Comparison of ENCODE assay signal across 9 cellular contexts in the genomic region with DNA sequence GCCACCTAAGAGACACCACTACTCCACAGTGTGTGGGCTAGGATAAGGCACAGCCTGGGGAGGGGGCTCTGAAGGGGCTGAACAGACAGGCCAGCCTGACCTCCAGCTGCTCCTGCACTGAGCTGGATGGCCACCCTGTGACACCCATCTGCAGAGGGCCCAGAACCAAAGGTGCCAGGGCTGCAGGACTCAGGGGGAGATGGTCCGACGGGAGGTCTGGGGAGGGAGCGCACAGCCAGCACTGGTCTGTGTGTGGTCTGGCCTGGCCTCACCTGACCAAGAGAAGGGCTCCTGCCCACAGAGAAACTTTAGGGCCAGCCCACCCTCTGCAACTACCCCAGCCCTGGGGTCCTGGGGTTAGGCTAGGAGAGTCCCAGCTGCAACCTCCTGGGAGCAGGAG. TPM values are rescaled to one million over a fixed set of nuclear protein-coding genes. Genes with fewer than 3 reads are reported as not detected.
DNase-seq lines count a peak whose midpoint lies in the region; ATAC-seq and TF ChIP-seq lines count a peak whose summit lies in the region.
"Had no signal": no experiment of that assay in that cellular context is flagged by ENCODE, and none has a peak within 500 bp of the region (broad histone marks: within the 10 kb centered on the region; RNA-seq: fewer than 3 reads in every experiment).

No MANE protein-coding gene starts in this region.

- H2BK20ac ChIP-seq in H9 (ENCODE audit: low read depth, low read length, poor library complexity, severe bottlenecking): no peak overlapping the region

- H3K18ac ChIP-seq in H9 (ENCODE audit: insufficient read length, low read depth, low read length): no peak overlapping the region

- ATAC-seq in RWPE2 (ENCODE audit: low read depth) (no peak), HG03521 (IDR thresholded peaks at IDR 0.05; ENCODE audit: unreplicated experiment) (no peak)

- no peak overlapping the region for H4K5ac ChIP-seq in H9 (ENCODE audit: insufficient read length, low read depth, low read length)

- no peak overlapping the region for H4K91ac ChIP-seq in H9 (ENCODE audit: insufficient read length, low read depth, low read length)

- H4K20me1 ChIP-seq in H9 (ENCODE audit: control insufficient read depth, insufficient read depth, insufficient read length): no peaks in the 10 kb centered on the region

- H3K27ac Mint-ChIP-seq in H9: no peak overlapping the region

- H3K4me3 ChIP-seq in RWPE2 (ENCODE audit: severe bottlenecking): no peak overlapping the region
- peak overlapping the region; percentile 53 for H3K4me3 ChIP-seq in fibroblast of the aortic adventitia (ENCODE audit: low read depth, low read length)

- H3K27me3 ChIP-seq in H9 (ENCODE audit: insufficient read depth, low read length) (no peaks in the 10 kb centered on the region), RWPE2 (ENCODE audit: insufficient read depth, poor library complexity, severe bottlenecking) (no peaks in the 10 kb centered on the region)

- no peaks in the 10 kb centered on the region for H3K9me3 Mint-ChIP-seq in H9

- H3K79me1 ChIP-seq in H9 (ENCODE audit: insufficient read depth, low read depth, low read length, poor library complexity, severe bottlenecking): no peaks in the 10 kb centered on the region

- H2AFZ ChIP-seq in H9 (ENCODE audit: low read length): no peak overlapping the region

- DNase-seq in H9 (no peak), RWPE2 (ENCODE audit: low spot score) (no peak), fibroblast of the aortic adventitia (ENCODE audit: low read depth) (no peak), retina (peak; percentile 24), DMS 273 (lab: John Stamatoyannopoulos, UW; ENCODE audit: unreplicated experiment) (no peak), cortex of kidney (lab: John Stamatoyannopoulos, UW) (no peak), GOT3 (lab: John Stamatoyannopoulos, UW) (no peak)
- DNase-seq: activated effector memory CD4-positive, alpha-beta T cell treated with anti-CD3 and anti-CD28 coated beads, Interleukin-2, amount 50 U/mL, for 16 hours had no signal

- peaks cover 13 to 26% (median 24%) of the 10 kb centered on the region in 3 experiments; a peak in 6 of 7 replicates for H3K36me3 Mint-ChIP-seq in H9 (ENCODE audit: insufficient read depth in 1 of 3, low read depth in 3 of 3)

- H3K23me2 ChIP-seq in H9 (ENCODE audit: insufficient read length, low read depth, low read length, poor library complexity, severe bottlenecking): peaks cover 3% of the 10 kb centered on the region

- no peak overlapping the region for H2BK15ac ChIP-seq in H9 (ENCODE audit: low read depth, low read length)

- H3K4me2 ChIP-seq in H9 (ENCODE audit: insufficient read depth, insufficient read length, low read length): no peak overlapping the region

- no peaks in the 10 kb centered on the region for H3K9me3 ChIP-seq in H9 (ENCODE audit: control insufficient read depth, low read depth, low read length)
- no peaks in the 10 kb centered on the region for H3K9me3 ChIP-seq in RWPE2 (ENCODE audit: severe bottlenecking)

- H3K4me1 Mint-ChIP-seq in H9: peaks cover 17 to 18% of the 10 kb centered on the region in 2 experiments

- H3K23ac ChIP-seq in H9 (ENCODE audit: insufficient read length, low read depth, low read length): no peak overlapping the region

- H3K4me1 ChIP-seq in H9 (ENCODE audit: insufficient read depth, low read length): no peaks in the 10 kb centered on the region
- no peaks in the 10 kb centered on the region for H3K4me1 ChIP-seq in RWPE2 (ENCODE audit: insufficient read depth, poor library complexity, severe bottlenecking)

- TF ChIP-seq CTCF in H9 (conservative IDR thresholded peaks at IDR 0.05): no peak
- no peak for TF ChIP-seq CTCF in RWPE2 (IDR thresholded peaks at IDR 0.05; ENCODE audit: poor library complexity, severe bottlenecking)
- TF ChIP-seq CTCF in fibroblast of the aortic adventitia (IDR thresholded peaks at IDR 0.05; ENCODE audit: insufficient read depth, low read length): no peak

- WGBS in H9 (ENCODE audit: extremely low coverage, insufficient read length, low lambda C conversion rate): no CpG with 5 or more reads among the region's 3 CpGs

- peak overlapping the region; percentile 77 to 83 for H3K4me3 Mint-ChIP-seq in H9

- H2BK120ac ChIP-seq in H9 (ENCODE audit: low read depth, low read length, poor library complexity, severe bottlenecking): no peak overlapping the region

- H3K36me3 ChIP-seq in RWPE2 (ENCODE audit: low read depth): peaks cover 24% of the 10 kb centered on the region

- H3K56ac ChIP-seq in H9 (ENCODE audit: insufficient read length, low read depth, low read length): no peak overlapping the region

- no peak overlapping the region for H3K4ac ChIP-seq in H9 (ENCODE audit: low read depth, low read length)

- H2BK5ac ChIP-seq in H9 (ENCODE audit: insufficient read length, low read length): no peak overlapping the region

- no peak overlapping the region for H2BK12ac ChIP-seq in H9 (ENCODE audit: insufficient read length, low read depth, low read length)

- H3K9ac ChIP-seq in H9 (ENCODE audit: extremely low read depth, insufficient read length, low read length): no peak overlapping the region

- no peak overlapping the region for H4K8ac ChIP-seq in H9 (replicated peaks; ENCODE audit: insufficient read length, low read depth, low read length)

- no peaks in the 10 kb centered on the region for H3K79me2 ChIP-seq in H9 (ENCODE audit: insufficient read depth, low read length)

- H3K14ac ChIP-seq in H9 (ENCODE audit: insufficient read depth, low read length): no peak overlapping the region

- H3K27ac ChIP-seq in H9 (ENCODE audit: insufficient read length, low read depth, low read length) (no peak overlapping the region), RWPE2 (ENCODE audit: poor library complexity, severe bottlenecking) (peak overlapping the region; percentile 74)

- peaks cover 7% of the 10 kb centered on the region for H3K27me3 Mint-ChIP-seq in H9 (ENCODE audit: low read depth)

- no peak overlapping the region for H3T11ph ChIP-seq in H9 (ENCODE audit: low read length)

- no peak overlapping the region for H2AK5ac ChIP-seq in H9 (ENCODE audit: insufficient read length, low read length)

RNA-seq across cellular contexts. Expression of a gene that starts 0.8 kb away (rescaled TPM):
- total RNA-seq in H9 (2021) (3.7 and 4.5 TPM in 2 replicates), fibroblast of the aortic adventitia (ENCODE audit: low replicate concordance) (1.5 and 3.3 TPM in 2 replicates)

RNA-seq across cellular contexts. Expression of a gene that starts 12.1 kb away (rescaled TPM):
- total RNA-seq in H9 (2021) (140 and 147 TPM in 2 replicates), fibroblast of the aortic adventitia (ENCODE audit: low replicate concordance) (106 and 141 TPM in 2 replicates)

RNA-seq across cellular contexts. Expression of a gene that starts 26.1 kb away (rescaled TPM):
- total RNA-seq in H9 (2021) (144 and 147 TPM in 2 replicates), fibroblast of the aortic adventitia (ENCODE audit: low replicate concordance) (596 and 1,869 TPM in 2 replicates)
